Comparison of ENCODE assay signal across 11 cellular contexts in the genomic region with DNA sequence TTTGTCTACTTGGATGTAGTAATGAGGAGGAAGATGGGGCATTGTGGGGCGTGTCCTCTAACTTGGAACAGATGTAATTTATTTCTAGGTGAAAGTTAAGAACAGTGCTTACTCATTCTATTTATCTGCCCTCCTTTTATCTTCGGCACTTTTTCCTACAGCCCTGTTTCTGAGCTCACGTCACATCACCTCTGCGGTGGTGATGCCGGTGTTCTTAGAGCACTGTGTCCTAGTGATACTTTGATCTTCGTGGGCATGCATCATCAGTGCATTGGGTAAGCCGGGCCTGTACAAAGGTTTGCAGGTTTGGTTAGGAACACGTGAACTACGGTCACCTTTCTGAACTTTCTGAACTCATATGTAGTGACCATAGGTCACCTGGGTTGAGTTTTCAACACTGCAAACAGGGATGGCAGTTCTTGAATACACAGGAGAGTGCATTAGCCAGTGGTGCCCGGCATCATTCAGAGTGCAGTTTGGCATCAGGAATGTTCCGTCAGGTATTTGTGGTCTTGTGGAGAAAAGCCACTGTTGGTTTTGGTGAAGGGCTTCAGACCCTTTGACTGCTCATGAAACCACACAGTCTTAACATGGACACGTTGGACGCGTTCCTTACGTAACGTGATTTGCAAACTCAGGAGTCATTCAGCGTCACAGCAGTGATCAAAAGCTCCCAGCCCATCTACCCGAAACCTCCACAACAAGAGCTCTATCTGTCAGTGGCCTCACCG. TPM values are rescaled to one million over a fixed set of nuclear protein-coding genes. Genes with fewer than 3 reads are reported as not detected.
DNase-seq lines count a peak whose midpoint lies in the region; TF ChIP-seq lines count a peak whose summit lies in the region.
"Had no signal": no experiment of that assay in that cellular context is flagged by ENCODE, and none has a peak within 500 bp of the region (broad histone marks: within the 10 kb centered on the region; RNA-seq: fewer than 3 reads in every experiment).

No MANE protein-coding gene starts in this region.

- TF ChIP-seq CTCF in foreskin fibroblast (IDR thresholded peaks at IDR 0.05; ENCODE audit: low read depth, low read length), result no peak
- no peak for TF ChIP-seq CTCF in mammary epithelial cell (conservative IDR thresholded peaks at IDR 0.05 in 1 of 2, IDR thresholded peaks at IDR 0.05 in 1 of 2; ENCODE audit: extremely low read depth in 1 of 2, insufficient read depth in 1 of 2, low read depth in 1 of 2, low read length in 2 of 2)

- DNase-seq in LoVo (ENCODE audit: low spot score) (peak; percentile 69), foreskin fibroblast (peak; percentile 34 to 70), NCI-H2029 treated with DMSO at 0.1 percent for 48 hours (lab: John Stamatoyannopoulos, UW) (no peak), Karpas-422 (no peak), mammary epithelial cell (no peak)
- peak; percentile 50 for DNase-seq in activated T-cell treated with anti-CD3 and anti-CD28 coated beads, Interleukin-2, amount 50 U/mL, for 24 hours
- DNase-seq in stimulated activated CD4-positive, alpha-beta T cell treated with anti-CD3 and anti-CD28 coated beads, Interleukin-15, amount 100 ng/mL, for 48 hours (ENCODE audit: low read depth in 2 of 2), result peak; percentile 41 to 44
- DNase-seq in activated T-helper 2 cell treated with anti-CD3 and anti-CD28 coated beads, Interferon-gamma antibody, Interleukin-2, Interleukin-4, amounts not matched to agents 10 μg/mL and 5 μg/mL and 100 μg/mL, durations not matched to agents 14 hours and 24 hours and 36 hours (ENCODE audit: low spot score), result no peak
- DNase-seq: NCI-H2081 treated with DMSO at 0.1 percent for 48 hours had no signal

- H3K9me3 ChIP-seq in Karpas-422 (ENCODE audit: low read length) (no peaks in the 10 kb centered on the region), mammary epithelial cell (replicated peaks; ENCODE audit: insufficient read depth, low read length) (no peaks in the 10 kb centered on the region)

- H3K27me3 ChIP-seq in Karpas-422 (ENCODE audit: low read length), result no peaks in the 10 kb centered on the region
- H3K27me3 ChIP-seq in mammary epithelial cell (ENCODE audit: insufficient read depth, low read length), result no peaks in the 10 kb centered on the region

- no peaks in the 10 kb centered on the region for H3K9me2 ChIP-seq in Karpas-422 (replicated peaks; ENCODE audit: insufficient read depth, low read length)

- no peak overlapping the region for H3K4me2 ChIP-seq in Karpas-422 (ENCODE audit: low read depth, low read length, poor library complexity, severe bottlenecking)
- no peak overlapping the region for H3K4me2 ChIP-seq in mammary epithelial cell (ENCODE audit: insufficient read depth, low read depth, low read length)

- H3K36me3 ChIP-seq in Karpas-422 (ENCODE audit: insufficient read depth, low read length) (no peaks in the 10 kb centered on the region), mammary epithelial cell (ENCODE audit: insufficient read depth, low read length) (no peaks in the 10 kb centered on the region)

- H3K4me3 Mint-ChIP-seq in activated T-cell treated with anti-CD3 and anti-CD28 coated beads, Interleukin-2, amount 50 U/mL, for 24 hours, result no peak overlapping the region
- H3K4me3 Mint-ChIP-seq in activated T-helper 2 cell treated with anti-CD3 and anti-CD28 coated beads, Interferon-gamma antibody, Interleukin-2, Interleukin-4, amounts not matched to agents 10 μg/mL and 5 μg/mL and 100 μg/mL, durations not matched to agents 14 hours and 24 hours and 36 hours (ENCODE audit: low read depth), result no peak overlapping the region

- dilution Hi-C loops in mammary epithelial cell (cut with HindIII; ENCODE audit: low sequenced_read_pairs), result no loop called here

- intact Hi-C loops in activated T-helper 2 cell treated with anti-CD3 and anti-CD28 coated beads, Interferon-gamma antibody, Interleukin-2, Interleukin-4, amounts not matched to agents 10 μg/mL and 5 μg/mL and 100 μg/mL, durations not matched to agents 14 hours and 24 hours and 36 hours (cut with micrococcal nuclease), result no loop called here
- intact Hi-C loops in mammary epithelial cell (cut with micrococcal nuclease), result no loop called here

- H3K9ac ChIP-seq in Karpas-422 (ENCODE audit: low read length), result no peak overlapping the region
- no peak overlapping the region for H3K9ac ChIP-seq in mammary epithelial cell (ENCODE audit: insufficient read depth, low read length)

- H3K4me1 Mint-ChIP-seq in activated T-cell treated with anti-CD3 and anti-CD28 coated beads, Interleukin-2, amount 50 U/mL, for 24 hours (ENCODE audit: low read depth), result peaks cover 56% of the 10 kb centered on the region
- H3K4me1 Mint-ChIP-seq in activated T-helper 2 cell treated with anti-CD3 and anti-CD28 coated beads, Interferon-gamma antibody, Interleukin-2, Interleukin-4, amounts not matched to agents 10 μg/mL and 5 μg/mL and 100 μg/mL, durations not matched to agents 14 hours and 24 hours and 36 hours (ENCODE audit: low read depth), result peaks cover 23% of the 10 kb centered on the region

- no peaks in the 10 kb centered on the region for H3K27me3 Mint-ChIP-seq in activated T-cell treated with anti-CD3 and anti-CD28 coated beads, Interleukin-2, amount 50 U/mL, for 24 hours
- H3K27me3 Mint-ChIP-seq in activated T-helper 2 cell treated with anti-CD3 and anti-CD28 coated beads, Interferon-gamma antibody, Interleukin-2, Interleukin-4, amounts not matched to agents 10 μg/mL and 5 μg/mL and 100 μg/mL, durations not matched to agents 14 hours and 24 hours and 36 hours (ENCODE audit: low read depth), result no peaks in the 10 kb centered on the region
- H3K27me3 Mint-ChIP-seq: IgD-negative memory B cell had no signal

- peaks cover 28% of the 10 kb centered on the region; the same call in 1 of the 2 replicates for H3K79me2 ChIP-seq in Karpas-422 (ENCODE audit: low read length)
- peaks cover 79% of the 10 kb centered on the region for H3K79me2 ChIP-seq in mammary epithelial cell (ENCODE audit: insufficient read depth, low read length)

- H3K27ac ChIP-seq in Karpas-422 (ENCODE audit: low read length) (no peak overlapping the region), mammary epithelial cell (ENCODE audit: insufficient read depth, low read depth, low read length) (no peak overlapping the region)
- H3K27ac ChIP-seq: RWPE1 had no signal

- no peak overlapping the region for H2AFZ ChIP-seq in Karpas-422 (ENCODE audit: low read length)
- H2AFZ ChIP-seq in mammary epithelial cell (ENCODE audit: low read depth, low read length), result no peak overlapping the region

- peaks cover 8% of the 10 kb centered on the region for H3K36me3 Mint-ChIP-seq in activated T-cell treated with anti-CD3 and anti-CD28 coated beads, Interleukin-2, amount 50 U/mL, for 24 hours (ENCODE audit: low read depth)
- peaks cover 7% of the 10 kb centered on the region for H3K36me3 Mint-ChIP-seq in activated T-helper 2 cell treated with anti-CD3 and anti-CD28 coated beads, Interferon-gamma antibody, Interleukin-2, Interleukin-4, amounts not matched to agents 10 μg/mL and 5 μg/mL and 100 μg/mL, durations not matched to agents 14 hours and 24 hours and 36 hours (ENCODE audit: low read depth)
- H3K36me3 Mint-ChIP-seq: IgD-negative memory B cell had no signal

- H4K20me1 ChIP-seq in Karpas-422 (ENCODE audit: insufficient read depth, low read depth, low read length), result no peaks in the 10 kb centered on the region
- no peaks in the 10 kb centered on the region for H4K20me1 ChIP-seq in mammary epithelial cell (ENCODE audit: insufficient read depth, low read length)

- H3K4me1 ChIP-seq in Karpas-422 (ENCODE audit: low read length) (peaks cover 9% of the 10 kb centered on the region), mammary epithelial cell (ENCODE audit: insufficient read depth, low read length) (peaks cover 7% of the 10 kb centered on the region)

- CTCF ChIA-PET in mammary epithelial cell (lab: Charles Lee; ENCODE audit: low non-redundant PET), result no interaction called here

- 93% methylated on average over 19 of the region's 19 CpGs for WGBS in mammary epithelial cell (ENCODE audit: low coverage, missing lambda C conversion rate)

- H3K9me3 Mint-ChIP-seq in activated T-cell treated with anti-CD3 and anti-CD28 coated beads, Interleukin-2, amount 50 U/mL, for 24 hours, result no peaks in the 10 kb centered on the region
- H3K9me3 Mint-ChIP-seq in activated T-helper 2 cell treated with anti-CD3 and anti-CD28 coated beads, Interferon-gamma antibody, Interleukin-2, Interleukin-4, amounts not matched to agents 10 μg/mL and 5 μg/mL and 100 μg/mL, durations not matched to agents 14 hours and 24 hours and 36 hours, result no peaks in the 10 kb centered on the region

- BruUV-seq in mammary epithelial cell (replicated peaks; lab: Mats Ljungman, UMichigan), result no TSS peak

- H3K4me3 ChIP-seq in foreskin fibroblast (ENCODE audit: low read depth in 1 of 2, low read length in 2 of 2), result no peak overlapping the region
- no peak overlapping the region for H3K4me3 ChIP-seq in Karpas-422 (ENCODE audit: low read length)
- H3K4me3 ChIP-seq in mammary epithelial cell (replicated peaks in 1 of 3; ENCODE audit: insufficient read depth in 1 of 3, low read depth in 2 of 3, low read length in 3 of 3), result no peak overlapping the region

- in situ Hi-C loops in mammary epithelial cell (cut with MboI; ENCODE audit: low sequenced_read_pairs in 2 of 2), result no loop called here

- peak overlapping the region; percentile 44 for H3K27ac Mint-ChIP-seq in activated T-cell treated with anti-CD3 and anti-CD28 coated beads, Interleukin-2, amount 50 U/mL, for 24 hours
- H3K27ac Mint-ChIP-seq in activated T-helper 2 cell treated with anti-CD3 and anti-CD28 coated beads, Interferon-gamma antibody, Interleukin-2, Interleukin-4, amounts not matched to agents 10 μg/mL and 5 μg/mL and 100 μg/mL, durations not matched to agents 14 hours and 24 hours and 36 hours, result no peak overlapping the region

RNA-seq across cellular contexts. Expression of a gene that starts 5.6 kb away (rescaled TPM):
- 105 and 106 TPM in 2 replicates for total RNA-seq in activated T-helper 2 cell treated with anti-CD3 and anti-CD28 coated beads, Interferon-gamma antibody, Interleukin-2, Interleukin-4, amounts not matched to agents 10 μg/mL and 5 μg/mL and 100 μg/mL, durations not matched to agents 14 hours and 24 hours and 36 hours
- 19.8 and 38.9 TPM in 2 replicates for total RNA-seq in Karpas-422 (2014; rRNA removed; shearing (Covaris generic); ENCODE audit: low replicate concordance)
- 10 to 100 TPM; 61.2 to 67.9 TPM for total RNA-seq in mammary epithelial cell
- 36.1 TPM for polyA plus RNA-seq in mammary epithelial cell
- polyA minus RNA-seq in mammary epithelial cell, result 145 TPM

RNA-seq across cellular contexts. Expression of a gene that starts 41.8 kb away (rescaled TPM):
- total RNA-seq in activated T-helper 2 cell treated with anti-CD3 and anti-CD28 coated beads, Interferon-gamma antibody, Interleukin-2, Interleukin-4, amounts not matched to agents 10 μg/mL and 5 μg/mL and 100 μg/mL, durations not matched to agents 14 hours and 24 hours and 36 hours, result 139 and 143 TPM in 2 replicates
- total RNA-seq in Karpas-422 (2014; rRNA removed; shearing (Covaris generic); ENCODE audit: low replicate concordance), result 35.2 and 35.5 TPM in 2 replicates
- total RNA-seq in mammary epithelial cell, result 10 to 100 TPM; 51.9 to 52.0 TPM
- polyA plus RNA-seq in mammary epithelial cell, result 50.8 TPM
- 39.9 TPM for polyA minus RNA-seq in mammary epithelial cell

Comparison
In these comparisons a context has a peak if more than half of its experiments do, and no peak if none do; other contexts are left out.
1. DNase-seq: peak in LoVo (single experiment), activated T-cell treated with anti-CD3 and anti-CD28 coated beads, Interleukin-2, amount 50 U/mL, for 24 hours (single experiment), foreskin fibroblast (2 of 2) and stimulated activated CD4-positive, alpha-beta T cell treated with anti-CD3 and anti-CD28 coated beads, Interleukin-15, amount 100 ng/mL, for 48 hours (2 of 2); none in NCI-H2029 treated with DMSO at 0.1 percent for 48 hours (single experiment), activated T-helper 2 cell treated with anti-CD3 and anti-CD28 coated beads, Interferon-gamma antibody, Interleukin-2, Interleukin-4, amounts not matched to agents 10 μg/mL and 5 μg/mL and 100 μg/mL, durations not matched to agents 14 hours and 24 hours and 36 hours (single experiment), Karpas-422 (single experiment) and mammary epithelial cell (single experiment).